Comparison of ENCODE assay signal across 1 cellular context in genomic region chr4:7967501-7968261, GRCh38.
TF ChIP-seq lines count a peak whose summit lies in the region.

No MANE protein-coding gene starts in this region.

TF ChIP-seq in HepG2, 621 proteins besides CTCF, POLR2A, EP300 and RAD21 (continued from another document):
- TF ChIP-seq POGZ (CRISPR knock-in tag; IDR thresholded peaks at IDR 0.05) (no peak), GABPB1 (CRISPR knock-in tag; IDR thresholded peaks at IDR 0.05) (no peak), UBTF (CRISPR knock-in tag; IDR thresholded peaks at IDR 0.05) (no peak), NAIF1 (CRISPR knock-in tag; IDR thresholded peaks at IDR 0.05; ENCODE audit: borderline replicate concordance) (no peak), ZNF687 (CRISPR knock-in tag; IDR thresholded peaks at IDR 0.05) (0 out of 2 replicates have a peak, but pooled peaks have one; percentile 26), ARNT2 (CRISPR knock-in tag; IDR thresholded peaks at IDR 0.05; ENCODE audit: low read depth) (no peak), ZNF597 (CRISPR knock-in tag; IDR thresholded peaks at IDR 0.05) (no peak), ZNF629 (CRISPR knock-in tag; conservative IDR thresholded peaks at IDR 0.05) (peak; percentile 95), ZNF740 (CRISPR knock-in tag; IDR thresholded peaks at IDR 0.05) (no peak), ZFP91 (CRISPR knock-in tag; IDR thresholded peaks at IDR 0.05; ENCODE audit: borderline replicate concordance) (peak; percentile 45; the same call in 1 of the 2 replicates), ZXDC (CRISPR knock-in tag; IDR thresholded peaks at IDR 0.05) (no peak), ZGPAT (CRISPR knock-in tag; IDR thresholded peaks at IDR 0.05) (no peak), PREB (CRISPR knock-in tag; IDR thresholded peaks at IDR 0.05) (no peak), TCF7 (IDR thresholded peaks at IDR 0.05; ENCODE audit: low read depth) (no peak), ZNF124 (CRISPR knock-in tag; IDR thresholded peaks at IDR 0.05) (no peak), NFRKB (IDR thresholded peaks at IDR 0.05) (no peak), MYNN (CRISPR knock-in tag; IDR thresholded peaks at IDR 0.05; ENCODE audit: low read depth) (no peak), ZBTB49 (CRISPR knock-in tag; IDR thresholded peaks at IDR 0.05; ENCODE audit: borderline replicate concordance) (no peak), ZMYM2 (CRISPR knock-in tag; IDR thresholded peaks at IDR 0.05) (no peak), SRSF4 (IDR thresholded peaks at IDR 0.05; ENCODE audit: low read depth, low read length, poor library complexity, severe bottlenecking) (no peak), TFDP2 (CRISPR knock-in tag; IDR thresholded peaks at IDR 0.05) (no peak), GRHL1 (CRISPR knock-in tag; conservative IDR thresholded peaks at IDR 0.05) (no peak)
